ENCODE assay signal across 1 cellular context in the genomic region with DNA sequence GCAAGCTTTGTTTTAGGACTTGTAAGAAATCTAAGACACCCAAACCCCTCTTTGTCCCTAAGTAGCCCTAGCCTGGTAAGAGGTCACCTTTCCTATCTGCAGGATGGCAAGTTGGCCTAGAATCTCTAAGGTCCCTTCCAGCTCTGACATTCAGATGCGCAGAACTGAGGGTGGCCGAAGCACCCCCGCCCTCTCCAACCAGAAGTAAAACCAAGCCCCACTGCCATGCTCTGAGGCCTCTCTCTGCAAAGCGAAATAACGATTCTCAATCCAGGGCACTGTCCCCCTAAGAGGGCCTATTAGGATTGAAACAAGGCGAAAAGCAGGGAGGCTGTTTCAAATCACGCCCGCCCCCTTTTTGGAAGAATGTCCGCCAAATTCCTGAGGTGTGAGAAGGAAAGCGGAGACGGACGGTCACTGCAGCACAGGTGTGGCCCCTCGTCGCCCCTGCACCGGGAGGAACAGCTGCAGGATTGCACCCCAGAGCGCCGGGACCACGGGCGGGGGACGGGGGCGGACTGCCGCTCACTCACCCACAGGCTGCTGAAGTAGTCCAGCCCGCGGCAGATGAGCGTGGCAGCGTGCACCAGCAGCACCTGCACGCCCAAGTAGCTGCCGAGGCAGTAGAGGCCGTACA.
TF ChIP-seq lines count a peak whose summit lies in the region.

No MANE protein-coding gene starts in this region.

TF ChIP-seq in WTC11, 78 proteins besides CTCF, POLR2A, EP300 and RAD21 (continued from another document):
- TF ChIP-seq, protein P1, sequence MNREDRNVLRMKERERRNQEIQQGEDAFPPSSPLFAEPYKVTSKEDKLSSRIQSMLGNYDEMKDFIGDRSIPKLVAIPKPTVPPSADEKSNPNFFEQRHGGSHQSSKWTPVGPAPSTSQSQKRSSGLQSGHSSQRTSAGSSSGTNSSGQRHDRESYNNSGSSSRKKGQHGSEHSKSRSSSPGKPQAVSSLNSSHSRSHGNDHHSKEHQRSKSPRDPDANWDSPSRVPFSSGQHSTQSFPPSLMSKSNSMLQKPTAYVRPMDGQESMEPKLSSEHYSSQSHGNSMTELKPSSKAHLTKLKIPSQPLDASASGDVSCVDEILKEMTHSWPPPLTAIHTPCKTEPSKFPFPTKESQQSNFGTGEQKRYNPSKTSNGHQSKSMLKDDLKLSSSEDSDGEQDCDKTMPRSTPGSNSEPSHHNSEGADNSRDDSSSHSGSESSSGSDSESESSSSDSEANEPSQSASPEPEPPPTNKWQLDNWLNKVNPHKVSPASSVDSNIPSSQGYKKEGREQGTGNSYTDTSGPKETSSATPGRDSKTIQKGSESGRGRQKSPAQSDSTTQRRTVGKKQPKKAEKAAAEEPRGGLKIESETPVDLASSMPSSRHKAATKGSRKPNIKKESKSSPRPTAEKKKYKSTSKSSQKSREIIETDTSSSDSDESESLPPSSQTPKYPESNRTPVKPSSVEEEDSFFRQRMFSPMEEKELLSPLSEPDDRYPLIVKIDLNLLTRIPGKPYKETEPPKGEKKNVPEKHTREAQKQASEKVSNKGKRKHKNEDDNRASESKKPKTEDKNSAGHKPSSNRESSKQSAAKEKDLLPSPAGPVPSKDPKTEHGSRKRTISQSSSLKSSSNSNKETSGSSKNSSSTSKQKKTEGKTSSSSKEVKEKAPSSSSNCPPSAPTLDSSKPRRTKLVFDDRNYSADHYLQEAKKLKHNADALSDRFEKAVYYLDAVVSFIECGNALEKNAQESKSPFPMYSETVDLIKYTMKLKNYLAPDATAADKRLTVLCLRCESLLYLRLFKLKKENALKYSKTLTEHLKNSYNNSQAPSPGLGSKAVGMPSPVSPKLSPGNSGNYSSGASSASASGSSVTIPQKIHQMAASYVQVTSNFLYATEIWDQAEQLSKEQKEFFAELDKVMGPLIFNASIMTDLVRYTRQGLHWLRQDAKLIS (CRISPR knock-in tag; IDR thresholded peaks at IDR 0.05; ENCODE audit: borderline replicate concordance): no peak
- TF ChIP-seq NR1H2 (CRISPR knock-in tag; IDR thresholded peaks at IDR 0.05) (no peak), ESRRA (CRISPR knock-in tag; IDR thresholded peaks at IDR 0.05; ENCODE audit: borderline replicate concordance) (peak; percentile 68; the same call in 1 of the 2 replicates)
- TF ChIP-seq, protein P2, sequence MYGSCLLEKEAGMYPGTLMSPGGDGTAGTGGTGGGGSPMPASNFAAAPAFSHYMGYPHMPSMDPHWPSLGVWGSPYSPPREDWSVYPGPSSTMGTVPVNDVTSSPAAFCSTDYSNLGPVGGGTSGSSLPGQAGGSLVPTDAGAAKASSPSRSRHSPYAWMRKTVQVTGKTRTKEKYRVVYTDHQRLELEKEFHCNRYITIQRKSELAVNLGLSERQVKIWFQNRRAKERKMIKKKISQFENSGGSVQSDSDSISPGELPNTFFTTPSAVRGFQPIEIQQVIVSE (CRISPR knock-in tag; IDR thresholded peaks at IDR 0.05; ENCODE audit: borderline replicate concordance): no peak
